3 cellular contexts compared by ENCODE assay signal in the genomic region with DNA sequence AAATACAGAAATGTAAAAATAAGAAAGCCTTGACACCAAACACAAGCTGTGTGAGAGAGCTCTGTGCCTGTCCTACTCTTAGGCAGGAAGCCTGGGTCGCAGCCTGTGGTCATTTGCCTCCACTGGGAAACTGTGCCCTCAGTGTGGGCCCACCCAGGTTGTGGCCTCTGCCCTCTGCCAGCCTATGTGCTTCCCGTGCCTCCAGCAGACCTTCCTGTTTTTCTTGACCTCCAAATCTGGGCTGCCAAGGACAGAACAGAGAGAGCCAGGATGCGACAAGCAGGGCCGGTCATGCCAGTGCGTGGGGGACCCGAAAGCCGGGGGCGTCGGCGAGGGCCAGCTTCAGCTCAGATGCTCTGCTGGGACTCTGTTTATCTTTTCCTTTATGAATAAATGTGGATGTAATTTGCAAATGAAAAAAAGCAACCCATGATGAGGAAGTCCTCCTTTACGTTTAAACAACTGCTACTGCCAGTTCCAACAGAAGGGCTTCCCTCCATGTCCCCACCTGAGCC.
A peak's percentile ranks its signal among the peaks of the same experiment; 100 is the strongest.
TF ChIP-seq lines count a peak whose summit lies in the region.

No MANE protein-coding gene starts in this region.

TF ChIP-seq in liver, 16 proteins besides CTCF, POLR2A, EP300 and RAD21:
- TF ChIP-seq, protein P1, sequence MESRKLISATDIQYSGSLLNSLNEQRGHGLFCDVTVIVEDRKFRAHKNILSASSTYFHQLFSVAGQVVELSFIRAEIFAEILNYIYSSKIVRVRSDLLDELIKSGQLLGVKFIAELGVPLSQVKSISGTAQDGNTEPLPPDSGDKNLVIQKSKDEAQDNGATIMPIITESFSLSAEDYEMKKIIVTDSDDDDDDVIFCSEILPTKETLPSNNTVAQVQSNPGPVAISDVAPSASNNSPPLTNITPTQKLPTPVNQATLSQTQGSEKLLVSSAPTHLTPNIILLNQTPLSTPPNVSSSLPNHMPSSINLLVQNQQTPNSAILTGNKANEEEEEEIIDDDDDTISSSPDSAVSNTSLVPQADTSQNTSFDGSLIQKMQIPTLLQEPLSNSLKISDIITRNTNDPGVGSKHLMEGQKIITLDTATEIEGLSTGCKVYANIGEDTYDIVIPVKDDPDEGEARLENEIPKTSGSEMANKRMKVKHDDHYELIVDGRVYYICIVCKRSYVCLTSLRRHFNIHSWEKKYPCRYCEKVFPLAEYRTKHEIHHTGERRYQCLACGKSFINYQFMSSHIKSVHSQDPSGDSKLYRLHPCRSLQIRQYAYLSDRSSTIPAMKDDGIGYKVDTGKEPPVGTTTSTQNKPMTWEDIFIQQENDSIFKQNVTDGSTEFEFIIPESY (IDR thresholded peaks at IDR 0.05) = no peak
- TF ChIP-seq HNF4G (IDR thresholded peaks at IDR 0.05) (no peak), EGR1 (IDR thresholded peaks at IDR 0.05; ENCODE audit: low read depth in 2 of 2) (no peak), RXRA (IDR thresholded peaks at IDR 0.05) (no peak), NR2F2 (IDR thresholded peaks at IDR 0.05) (peak; percentile 87), TAF1 (conservative IDR thresholded peaks at IDR 0.05) (no peak), GABPA (IDR thresholded peaks at IDR 0.05 in 1 of 2, conservative IDR thresholded peaks at IDR 0.05 in 1 of 2) (no peak)
- TF ChIP-seq, protein P2, sequence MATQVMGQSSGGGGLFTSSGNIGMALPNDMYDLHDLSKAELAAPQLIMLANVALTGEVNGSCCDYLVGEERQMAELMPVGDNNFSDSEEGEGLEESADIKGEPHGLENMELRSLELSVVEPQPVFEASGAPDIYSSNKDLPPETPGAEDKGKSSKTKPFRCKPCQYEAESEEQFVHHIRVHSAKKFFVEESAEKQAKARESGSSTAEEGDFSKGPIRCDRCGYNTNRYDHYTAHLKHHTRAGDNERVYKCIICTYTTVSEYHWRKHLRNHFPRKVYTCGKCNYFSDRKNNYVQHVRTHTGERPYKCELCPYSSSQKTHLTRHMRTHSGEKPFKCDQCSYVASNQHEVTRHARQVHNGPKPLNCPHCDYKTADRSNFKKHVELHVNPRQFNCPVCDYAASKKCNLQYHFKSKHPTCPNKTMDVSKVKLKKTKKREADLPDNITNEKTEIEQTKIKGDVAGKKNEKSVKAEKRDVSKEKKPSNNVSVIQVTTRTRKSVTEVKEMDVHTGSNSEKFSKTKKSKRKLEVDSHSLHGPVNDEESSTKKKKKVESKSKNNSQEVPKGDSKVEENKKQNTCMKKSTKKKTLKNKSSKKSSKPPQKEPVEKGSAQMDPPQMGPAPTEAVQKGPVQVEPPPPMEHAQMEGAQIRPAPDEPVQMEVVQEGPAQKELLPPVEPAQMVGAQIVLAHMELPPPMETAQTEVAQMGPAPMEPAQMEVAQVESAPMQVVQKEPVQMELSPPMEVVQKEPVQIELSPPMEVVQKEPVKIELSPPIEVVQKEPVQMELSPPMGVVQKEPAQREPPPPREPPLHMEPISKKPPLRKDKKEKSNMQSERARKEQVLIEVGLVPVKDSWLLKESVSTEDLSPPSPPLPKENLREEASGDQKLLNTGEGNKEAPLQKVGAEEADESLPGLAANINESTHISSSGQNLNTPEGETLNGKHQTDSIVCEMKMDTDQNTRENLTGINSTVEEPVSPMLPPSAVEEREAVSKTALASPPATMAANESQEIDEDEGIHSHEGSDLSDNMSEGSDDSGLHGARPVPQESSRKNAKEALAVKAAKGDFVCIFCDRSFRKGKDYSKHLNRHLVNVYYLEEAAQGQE (IDR thresholded peaks at IDR 0.05) = no peak

TF ChIP-seq in HepG2, 621 proteins besides CTCF, POLR2A, EP300 and RAD21 (continues in another document):
- TF ChIP-seq ZNF224 (CRISPR knock-in tag; IDR thresholded peaks at IDR 0.05) = no peak
- TF ChIP-seq, protein P3, sequence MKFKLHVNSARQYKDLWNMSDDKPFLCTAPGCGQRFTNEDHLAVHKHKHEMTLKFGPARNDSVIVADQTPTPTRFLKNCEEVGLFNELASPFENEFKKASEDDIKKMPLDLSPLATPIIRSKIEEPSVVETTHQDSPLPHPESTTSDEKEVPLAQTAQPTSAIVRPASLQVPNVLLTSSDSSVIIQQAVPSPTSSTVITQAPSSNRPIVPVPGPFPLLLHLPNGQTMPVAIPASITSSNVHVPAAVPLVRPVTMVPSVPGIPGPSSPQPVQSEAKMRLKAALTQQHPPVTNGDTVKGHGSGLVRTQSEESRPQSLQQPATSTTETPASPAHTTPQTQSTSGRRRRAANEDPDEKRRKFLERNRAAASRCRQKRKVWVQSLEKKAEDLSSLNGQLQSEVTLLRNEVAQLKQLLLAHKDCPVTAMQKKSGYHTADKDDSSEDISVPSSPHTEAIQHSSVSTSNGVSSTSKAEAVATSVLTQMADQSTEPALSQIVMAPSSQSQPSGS (CRISPR knock-in tag; IDR thresholded peaks at IDR 0.05) = no peak
- no peak for TF ChIP-seq ZNF230 (CRISPR knock-in tag; IDR thresholded peaks at IDR 0.05)
- TF ChIP-seq HHEX (CRISPR knock-in tag; IDR thresholded peaks at IDR 0.05) = no peak
- no peak for TF ChIP-seq STAG1 (CRISPR knock-in tag; IDR thresholded peaks at IDR 0.05)
- TF ChIP-seq ZNF558 (CRISPR knock-in tag; IDR thresholded peaks at IDR 0.05; ENCODE audit: borderline replicate concordance) = no peak
- TF ChIP-seq, protein P4, sequence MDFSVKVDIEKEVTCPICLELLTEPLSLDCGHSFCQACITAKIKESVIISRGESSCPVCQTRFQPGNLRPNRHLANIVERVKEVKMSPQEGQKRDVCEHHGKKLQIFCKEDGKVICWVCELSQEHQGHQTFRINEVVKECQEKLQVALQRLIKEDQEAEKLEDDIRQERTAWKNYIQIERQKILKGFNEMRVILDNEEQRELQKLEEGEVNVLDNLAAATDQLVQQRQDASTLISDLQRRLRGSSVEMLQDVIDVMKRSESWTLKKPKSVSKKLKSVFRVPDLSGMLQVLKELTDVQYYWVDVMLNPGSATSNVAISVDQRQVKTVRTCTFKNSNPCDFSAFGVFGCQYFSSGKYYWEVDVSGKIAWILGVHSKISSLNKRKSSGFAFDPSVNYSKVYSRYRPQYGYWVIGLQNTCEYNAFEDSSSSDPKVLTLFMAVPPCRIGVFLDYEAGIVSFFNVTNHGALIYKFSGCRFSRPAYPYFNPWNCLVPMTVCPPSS (IDR thresholded peaks at IDR 0.05) = no peak
- no peak for TF ChIP-seq SETDB1 (CRISPR knock-in tag; IDR thresholded peaks at IDR 0.05; ENCODE audit: borderline replicate concordance)
- TF ChIP-seq ZNF160 (CRISPR knock-in tag; IDR thresholded peaks at IDR 0.05) = no peak
- TF ChIP-seq, protein P5, sequence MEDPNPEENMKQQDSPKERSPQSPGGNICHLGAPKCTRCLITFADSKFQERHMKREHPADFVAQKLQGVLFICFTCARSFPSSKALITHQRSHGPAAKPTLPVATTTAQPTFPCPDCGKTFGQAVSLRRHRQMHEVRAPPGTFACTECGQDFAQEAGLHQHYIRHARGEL (CRISPR knock-in tag; IDR thresholded peaks at IDR 0.05) = no peak

TF ChIP-seq in H1, 55 proteins besides CTCF, POLR2A, EP300 and RAD21:
- TF ChIP-seq POLR2AphosphoS5 (IDR thresholded peaks at IDR 0.05; ENCODE audit: low read depth, low read length) (no peak), RFX5 (IDR thresholded peaks at IDR 0.05; ENCODE audit: borderline replicate concordance, low read depth, low read length) (no peak), CBX8 (IDR thresholded peaks at IDR 0.05; ENCODE audit: borderline replicate concordance, low read depth, low read length) (no peak), TAF1 (IDR thresholded peaks at IDR 0.05; ENCODE audit: low read depth, low read length) (no peak), JUN (IDR thresholded peaks at IDR 0.05; ENCODE audit: low read depth, low read length) (no peak), TEAD4 (IDR thresholded peaks at IDR 0.05; ENCODE audit: low read depth, low read length) (no peak), SP1 (IDR thresholded peaks at IDR 0.05; ENCODE audit: low read depth, low read length) (no peak), SIRT6 (IDR thresholded peaks at IDR 0.05; ENCODE audit: low read length) (no peak), SP4 (IDR thresholded peaks at IDR 0.05; ENCODE audit: low read length) (no peak), YY1 (IDR thresholded peaks at IDR 0.05; ENCODE audit: low read depth, low read length) (no peak), SIN3A (conservative IDR thresholded peaks at IDR 0.05 in 1 of 2, IDR thresholded peaks at IDR 0.05 in 1 of 2; ENCODE audit: low read depth in 1 of 2, low read length in 2 of 2) (no peak)
- TF ChIP-seq, protein P6, sequence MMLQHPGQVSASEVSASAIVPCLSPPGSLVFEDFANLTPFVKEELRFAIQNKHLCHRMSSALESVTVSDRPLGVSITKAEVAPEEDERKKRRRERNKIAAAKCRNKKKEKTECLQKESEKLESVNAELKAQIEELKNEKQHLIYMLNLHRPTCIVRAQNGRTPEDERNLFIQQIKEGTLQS (IDR thresholded peaks at IDR 0.05; ENCODE audit: insufficient read depth, low read depth, low read length) = no peak
- TF ChIP-seq, protein P7, sequence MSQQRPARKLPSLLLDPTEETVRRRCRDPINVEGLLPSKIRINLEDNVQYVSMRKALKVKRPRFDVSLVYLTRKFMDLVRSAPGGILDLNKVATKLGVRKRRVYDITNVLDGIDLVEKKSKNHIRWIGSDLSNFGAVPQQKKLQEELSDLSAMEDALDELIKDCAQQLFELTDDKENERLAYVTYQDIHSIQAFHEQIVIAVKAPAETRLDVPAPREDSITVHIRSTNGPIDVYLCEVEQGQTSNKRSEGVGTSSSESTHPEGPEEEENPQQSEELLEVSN (IDR thresholded peaks at IDR 0.05) = no peak
